In the genomic region with DNA sequence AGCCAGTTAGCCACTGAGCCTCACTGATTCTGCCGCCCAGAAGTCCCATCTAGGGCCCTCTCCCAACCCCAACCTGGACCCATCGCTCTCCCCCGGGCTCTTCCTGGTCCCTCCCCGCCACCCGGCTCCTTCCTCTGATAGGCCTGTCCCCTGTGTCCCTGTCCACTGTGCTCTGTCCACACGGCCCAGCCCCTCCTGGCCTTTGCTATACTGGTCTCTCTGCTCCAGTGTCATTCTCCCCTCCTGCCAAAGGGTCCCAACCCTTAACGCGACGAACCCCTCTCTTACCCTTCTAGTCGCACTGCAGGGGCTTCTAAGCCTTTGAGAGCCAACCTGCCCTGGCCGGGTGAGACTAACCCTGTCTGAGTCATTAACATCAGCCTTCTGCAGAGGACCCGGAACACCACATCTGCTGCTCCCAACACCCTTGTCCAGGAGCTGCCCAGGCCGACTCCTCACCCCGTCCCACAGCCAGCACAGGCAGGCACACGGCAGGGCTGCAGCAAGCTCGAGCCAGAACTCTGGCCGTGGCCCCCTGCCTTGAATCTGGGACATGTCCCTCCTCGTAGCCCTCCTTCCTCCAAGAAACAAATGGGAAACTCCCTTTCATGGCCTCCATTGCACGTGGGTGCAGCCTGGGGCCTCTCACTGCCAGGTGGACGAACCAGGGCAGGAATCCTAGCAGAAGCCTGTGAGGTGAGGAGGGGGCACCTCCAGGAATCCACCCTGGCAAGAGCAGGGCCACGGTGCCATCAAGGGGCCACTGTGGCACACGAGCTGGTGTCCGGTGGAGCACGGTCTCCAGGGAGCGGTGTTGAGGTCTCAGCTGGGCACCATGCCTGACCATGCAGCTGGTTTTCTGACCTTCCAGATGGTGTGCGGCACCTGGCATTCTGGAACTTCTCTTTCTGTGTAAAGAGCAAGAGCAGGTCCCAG, we compare ENCODE assay signal across 24 cellular contexts.
"Had no signal": no experiment of that assay in that cellular context is flagged by ENCODE, and none has a peak within 500 bp of the region (broad histone marks: within the 10 kb centered on the region; RNA-seq: fewer than 3 reads in every experiment).

No MANE protein-coding gene starts in this region.

- H3K27ac Mint-ChIP-seq: dendritic cell treated with granulocyte-macrophage colony-stimulating factor and Interleukin-4, amounts not matched to agents 40 ng/mL and 50 ng/mL, for 4 days; immature natural killer cell had no signal

- H3K4me1 Mint-ChIP-seq: immature natural killer cell, naive B cell, neural crest cell had no signal

- H2AFZ ChIP-seq: parathyroid adenoma had no signal

- H3K9me3 ChIP-seq: esophagus muscularis mucosa, gastroesophageal sphincter, heart right ventricle, mucosa of descending colon, tibial artery had no signal

- H3K36me3 ChIP-seq: esophagus muscularis mucosa, gastroesophageal sphincter, heart right ventricle, tibial artery had no signal

- H3K4me3 ChIP-seq: esophagus muscularis mucosa, gastroesophageal sphincter, heart right ventricle, mucosa of descending colon, tibial artery had no signal

- H3K4me3 Mint-ChIP-seq: dendritic cell treated with granulocyte-macrophage colony-stimulating factor and Interleukin-4, amounts not matched to agents 40 ng/mL and 50 ng/mL, for 4 days; immature natural killer cell; naive B cell; neural crest cell had no signal

- H3K4me1 ChIP-seq: esophagus muscularis mucosa, gastroesophageal sphincter, heart right ventricle, parathyroid adenoma, tibial artery had no signal

- H3K27ac ChIP-seq: esophagus muscularis mucosa, gastroesophageal sphincter, heart right ventricle, parathyroid adenoma, tibial artery, VCaP had no signal

- ATAC-seq: gastroesophageal sphincter; mucosa of descending colon; stimulated activated naive CD8-positive, alpha-beta T cell treated with anti-CD3 and anti-CD28 coated beads, Interleukin-15, Interleukin-2, amounts not matched to agents 100 U/mL and 50 U/mL, for 24 hours had no signal

- H3K9ac ChIP-seq: parathyroid adenoma had no signal

- H3K36me3 Mint-ChIP-seq: immature natural killer cell had no signal

- H3K9me3 Mint-ChIP-seq: dendritic cell treated with granulocyte-macrophage colony-stimulating factor and Interleukin-4, amounts not matched to agents 40 ng/mL and 50 ng/mL, for 4 days; immature natural killer cell; naive B cell; neural crest cell had no signal

- H3K79me2 ChIP-seq: parathyroid adenoma had no signal

- DNase-seq: activated CD4-positive, alpha-beta T cell treated with anti-CD3 and anti-CD28 coated beads for 1 hour; activated CD8-positive, alpha-beta memory T cell treated with anti-CD3 and anti-CD28 coated beads for 24 hours; activated CD8-positive, alpha-beta memory T cell treated with anti-CD3 and anti-CD28 coated beads, Interleukin-2, amount 50 U/mL, for 48 hours; activated effector memory CD4-positive, alpha-beta T cell treated with anti-CD3 and anti-CD28 coated beads, Interleukin-2, amount 50 U/mL, for 16 hours; activated naive CD4-positive, alpha-beta T cell treated with anti-CD3 and anti-CD28 coated beads, Interleukin-2, amount 50 U/mL, for 16 hours; activated T-cell treated with anti-CD3 and anti-CD28 coated beads, Interleukin-2, amount 50 U/mL, for 48 hours; effector CD8-positive, alpha-beta T cell; heart right ventricle; immature natural killer cell; mesenchymal stem cell; naive B cell; stimulated activated CD4-positive, alpha-beta T cell treated with anti-CD3 and anti-CD28 coated beads, Interleukin-12 subunit alpha, Interleukin-12 subunit beta, amount 100 ng/mL, for 4 hours; stimulated activated CD4-positive, alpha-beta T cell treated with anti-CD3 and anti-CD28 coated beads, Interleukin-1b, Interleukin-23, amount 100 ng/mL, for 48 hours; stimulated activated CD8-positive, alpha-beta memory T cell treated with anti-CD3 and anti-CD28 coated beads, Interleukin-4, amount 100 ng/mL, for 48 hours; stimulated activated naive CD8-positive, alpha-beta T cell treated with anti-CD3 and anti-CD28 coated beads, Interleukin-15, Interleukin-2, amounts not matched to agents 100 U/mL and 50 U/mL, for 24 hours; T-helper 2 cell; tibial artery had no signal
